Comparison of ENCODE assay signal across 9 cellular contexts in genomic region chr17:79997004-79997673, GRCh38.
DNase-seq lines count a peak whose midpoint lies in the region; ATAC-seq lines count a peak whose summit lies in the region.
"Had no signal": no experiment of that assay in that cellular context is flagged by ENCODE, and none has a peak within 500 bp of the region (broad histone marks: within the 10 kb centered on the region; RNA-seq: fewer than 3 reads in every experiment).

No MANE protein-coding gene starts in this region.

- ATAC-seq in HG02571 (IDR thresholded peaks at IDR 0.05; ENCODE audit: unreplicated experiment) (no peak), HG03442 (IDR thresholded peaks at IDR 0.05; ENCODE audit: unreplicated experiment) (no peak), HG03342 (IDR thresholded peaks at IDR 0.05; ENCODE audit: unreplicated experiment) (no peak), HG03460 (IDR thresholded peaks at IDR 0.05; ENCODE audit: unreplicated experiment) (no peak)

- DNase-seq in NCI-H69 (lab: John Stamatoyannopoulos, UW) = peak; percentile 91
- peak in 2 of 3 experiments; percentile 36 to 49 for DNase-seq in activated CD8-positive, alpha-beta memory T cell treated with anti-CD3 and anti-CD28 coated beads for 48 hours (ENCODE audit: low read depth in 2 of 3, low spot score in 2 of 3)
- DNase-seq in iris pigment epithelial cell (ENCODE audit: low read depth) = peak; percentile 21
- DNase-seq in stimulated activated naive CD4-positive, alpha-beta T cell treated with Interleukin-2 at 50 U/mL for 16 hours (lab: John Stamatoyannopoulos, UW) = peak; percentile 64
- DNase-seq: anterior cingulate cortex had no signal

Comparison
In these comparisons a context has a peak if more than half of its experiments do, and no peak if none do; other contexts are left out.
1. DNase-seq: peak in every context shown above with its lines; median percentile 91 in NCI-H69; 64 in stimulated activated naive CD4-positive, alpha-beta T cell treated with Interleukin-2 at 50 U/mL for 16 hours; 42 in activated CD8-positive, alpha-beta memory T cell treated with anti-CD3 and anti-CD28 coated beads for 48 hours; 21 in iris pigment epithelial cell.